8 cellular contexts compared by ENCODE assay signal in the genomic region with DNA sequence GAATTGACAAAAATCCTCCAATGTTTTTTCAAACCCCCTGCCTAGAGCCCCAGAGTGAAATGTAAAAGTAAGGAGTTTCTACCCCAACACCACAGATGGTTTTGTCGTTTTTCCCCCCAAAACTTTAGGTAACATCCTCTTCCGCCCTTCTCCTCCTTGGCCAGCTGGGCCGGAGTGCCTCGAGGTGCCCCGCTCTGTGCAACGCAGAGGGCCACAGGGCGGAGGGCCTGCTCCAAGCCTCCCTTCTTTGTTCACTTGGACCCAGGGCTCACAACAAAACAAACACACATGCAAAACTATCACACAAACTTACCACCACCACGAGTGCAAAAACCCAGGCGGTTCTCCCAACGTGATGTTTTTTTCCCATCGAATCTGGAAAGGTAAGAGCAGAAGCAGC. TPM values are rescaled to one million over a fixed set of nuclear protein-coding genes. Genes with fewer than 3 reads are reported as not detected.
A peak's percentile ranks its signal among the peaks of the same experiment; 100 is the strongest.
DNase-seq lines count a peak whose midpoint lies in the region; ATAC-seq and TF ChIP-seq lines count a peak whose summit lies in the region.

No MANE protein-coding gene starts in this region.

- H3F3A ChIP-seq in GM23338 (replicated peaks; ENCODE audit: low read depth), result no peaks in the 10 kb centered on the region; the same call in none of the 2 replicates

- intact Hi-C loops in activated CD4-positive, alpha-beta memory T cell treated with anti-CD3 and anti-CD28 coated beads for 36 hours (cut with micrococcal nuclease), result no loop called here

- H3K9ac ChIP-seq in skeletal muscle tissue (ENCODE audit: low read depth in 1 of 3, low read length in 3 of 3), result peak overlapping the region; percentile 20 to 76 (median 64)

- no peaks in the 10 kb centered on the region for H3K9me3 Mint-ChIP-seq in GM23338
- H3K9me3 Mint-ChIP-seq in activated CD4-positive, alpha-beta memory T cell treated with anti-CD3 and anti-CD28 coated beads for 36 hours, result no peaks in the 10 kb centered on the region

- peaks cover 19% of the 10 kb centered on the region for H3K27me3 Mint-ChIP-seq in GM23338 (ENCODE audit: insufficient read depth, low read depth, poor library complexity)
- H3K27me3 Mint-ChIP-seq in activated CD4-positive, alpha-beta memory T cell treated with anti-CD3 and anti-CD28 coated beads for 36 hours, result no peaks in the 10 kb centered on the region

- no peak for TF ChIP-seq POLR2A in gastroesophageal sphincter (IDR thresholded peaks at IDR 0.05)

- H3K9me3 ChIP-seq in gastroesophageal sphincter, result no peaks in the 10 kb centered on the region
- H3K9me3 ChIP-seq in skeletal muscle tissue (ENCODE audit: control insufficient read depth in 3 of 3, low read length in 3 of 3), result no peaks in the 10 kb centered on the region

- H4K20me1 ChIP-seq in GM23338 (replicated peaks; ENCODE audit: insufficient read depth), result peaks cover 52% of the 10 kb centered on the region

- no peaks in the 10 kb centered on the region for H3K27me3 ChIP-seq in GM23338 (ENCODE audit: insufficient read depth)
- H3K27me3 ChIP-seq in gastroesophageal sphincter, result no peaks in the 10 kb centered on the region
- no peaks in the 10 kb centered on the region for H3K27me3 ChIP-seq in skeletal muscle tissue (ENCODE audit: control insufficient read depth in 3 of 3, insufficient read depth in 3 of 3, low read length in 3 of 3)

- peaks cover 34% of the 10 kb centered on the region for H3K36me3 ChIP-seq in GM23338 (ENCODE audit: insufficient read depth)
- H3K36me3 ChIP-seq in gastroesophageal sphincter, result peaks cover 3 to 32% of the 10 kb centered on the region in 2 donors
- H3K36me3 ChIP-seq in skeletal muscle tissue (ENCODE audit: control insufficient read depth in 3 of 3, insufficient read depth in 3 of 3, low read length in 3 of 3), result peaks cover 12 to 24% (median 18%) of the 10 kb centered on the region in 3 donors

- no peak for TF ChIP-seq EP300 in gastroesophageal sphincter (IDR thresholded peaks at IDR 0.05)

- TF ChIP-seq CTCF in GM23338 (conservative IDR thresholded peaks at IDR 0.05; ENCODE audit: low read depth in 2 of 2) (no peak), gastroesophageal sphincter (IDR thresholded peaks at IDR 0.05) (no peak)

- H3K4me3 ChIP-seq in GM23338 (peak overlapping the region; percentile 98), gastroesophageal sphincter (peak overlapping the region; percentile 71 to 95), skeletal muscle tissue (ENCODE audit: low read length in 3 of 3) (peak overlapping the region in 2 of 3 donors; percentile 30 to 81)

- H3K4me1 Mint-ChIP-seq in GM23338, result peaks cover 63% of the 10 kb centered on the region
- H3K4me1 Mint-ChIP-seq in activated CD4-positive, alpha-beta memory T cell treated with anti-CD3 and anti-CD28 coated beads for 36 hours (ENCODE audit: low read depth), result peaks cover 74% of the 10 kb centered on the region

- H3K9me2 ChIP-seq in GM23338 (ENCODE audit: insufficient read depth), result no peaks in the 10 kb centered on the region

- WGBS in gastroesophageal sphincter (ENCODE audit: low coverage in 1 of 2), 2 donors, result 53% methylated on average over 4 to 7 of the region's 11 CpGs

- CTCF ChIA-PET in activated CD4-positive, alpha-beta memory T cell treated with anti-CD3 and anti-CD28 coated beads for 36 hours (lab: Charles Lee), result interaction anchor here (0.9 to 1.0 kb wide), 3 partner anchors 46 to 343 kb away, joined by 3 to 6 read pairs (median 3); no protein-coding TSS in a partner anchor

- H3K27ac ChIP-seq in GM23338 (ENCODE audit: low read depth) (no peak overlapping the region), gastroesophageal sphincter (peak overlapping the region in 3 of 4 donors; percentile 95 to 99 (median 99)), skeletal muscle tissue (ENCODE audit: low read depth, low read length) (peak overlapping the region; percentile 56)

- H3K36me3 Mint-ChIP-seq in GM23338 (ENCODE audit: low read depth), result peaks cover 56% of the 10 kb centered on the region
- H3K36me3 Mint-ChIP-seq in activated CD4-positive, alpha-beta memory T cell treated with anti-CD3 and anti-CD28 coated beads for 36 hours, result peaks cover 46% of the 10 kb centered on the region

- POLR2A ChIA-PET in activated CD4-positive, alpha-beta memory T cell treated with anti-CD3 and anti-CD28 coated beads for 36 hours (lab: Charles Lee), result interaction anchor here (0.6 kb wide), 1 partner anchor 28 kb away, joined by 3 read pairs; no protein-coding TSS in a partner anchor

- no peak for ATAC-seq in GM23338
- no peak for ATAC-seq in gastroesophageal sphincter
- no peak for ATAC-seq in HG03378 (IDR thresholded peaks at IDR 0.05; ENCODE audit: unreplicated experiment)
- ATAC-seq in HG03280 (IDR thresholded peaks at IDR 0.05; ENCODE audit: unreplicated experiment), result no peak
- ATAC-seq in GM19467 (IDR thresholded peaks at IDR 0.05; ENCODE audit: unreplicated experiment), result no peak

- H3K79me2 ChIP-seq in GM23338 (replicated peaks; ENCODE audit: insufficient read depth), result peaks cover 63% of the 10 kb centered on the region

- H3K4me1 ChIP-seq in GM23338 (ENCODE audit: insufficient read depth) (peaks cover 40% of the 10 kb centered on the region), gastroesophageal sphincter (peaks cover 3 to 63% (median 16%) of the 10 kb centered on the region in 3 donors), skeletal muscle tissue (ENCODE audit: control insufficient read depth in 3 of 3, insufficient read depth in 3 of 3, low read length in 3 of 3) (peaks cover 48 to 67% (median 59%) of the 10 kb centered on the region in 3 donors)

- H2AFZ ChIP-seq in GM23338, result no peak overlapping the region

- peak overlapping the region; percentile 59; the same call in 1 of the 2 replicates for H3K27ac Mint-ChIP-seq in GM23338
- peak overlapping the region; percentile 76 for H3K27ac Mint-ChIP-seq in activated CD4-positive, alpha-beta memory T cell treated with anti-CD3 and anti-CD28 coated beads for 36 hours

- H3K4me3 Mint-ChIP-seq in GM23338, result peak overlapping the region; percentile 78
- H3K4me3 Mint-ChIP-seq in activated CD4-positive, alpha-beta memory T cell treated with anti-CD3 and anti-CD28 coated beads for 36 hours, result peak overlapping the region; percentile 78

- H3K4me2 ChIP-seq in GM23338, result peak overlapping the region; percentile 96

- no peak for DNase-seq in GM23338 (ENCODE audit: low spot score)
- no peak for DNase-seq in activated CD4-positive, alpha-beta memory T cell treated with anti-CD3 and anti-CD28 coated beads for 36 hours
- DNase-seq in ecto neural progenitor cell (ENCODE audit: low spot score), result no peak

TF ChIP-seq in GM23338, 12 proteins besides CTCF, POLR2A, EP300 and RAD21 (continues in another document):
- TF ChIP-seq EZH2phosphoT487 (IDR thresholded peaks at IDR 0.05; ENCODE audit: unreplicated experiment), result no peak

RNA-seq across cellular contexts. Expression of a gene that starts 1.9 kb away (rescaled TPM):
- 47.4 and 59.5 TPM in 2 replicates for total RNA-seq in GM23338 (2014; rRNA removed; shearing (Covaris generic))
- polyA plus RNA-seq in GM23338 (2016; fragmentation: Nextera tagmentation; extraction: Ambion mirVana), result 68.6 and 82.3 TPM in 2 replicates
- total RNA-seq in activated CD4-positive, alpha-beta memory T cell treated with anti-CD3 and anti-CD28 coated beads for 36 hours, result 10 to 100 TPM; 44.4 to 49.6 TPM
- total RNA-seq in gastroesophageal sphincter, result 10 to 100 TPM; 40.8 to 46.7 (median 45.5) TPM
- 27.1 TPM for total RNA-seq in skeletal muscle tissue
